In the genomic region with DNA sequence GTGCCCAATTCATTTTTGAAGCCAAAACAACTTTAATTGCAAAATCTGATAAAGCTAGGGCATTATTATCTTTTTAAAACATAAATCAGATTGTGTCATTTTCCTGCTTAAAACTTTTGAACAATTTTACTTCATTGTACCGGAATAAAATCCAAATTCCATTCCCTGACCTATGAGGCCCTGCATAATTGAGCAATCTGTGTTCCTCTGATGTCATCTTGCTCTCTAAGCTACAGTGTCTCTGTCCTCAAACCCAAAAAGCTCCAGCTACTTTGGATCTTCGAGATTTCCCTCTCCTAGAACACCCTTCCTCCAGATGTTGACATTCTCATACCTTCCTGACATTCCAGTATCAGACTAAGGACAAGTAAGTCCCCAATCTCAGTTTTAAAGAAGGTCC, we compare ENCODE assay signal across 28 cellular contexts.
"Had no signal": no experiment of that assay in that cellular context is flagged by ENCODE, and none has a peak within 500 bp of the region (broad histone marks: within the 10 kb centered on the region; RNA-seq: fewer than 3 reads in every experiment).

No MANE protein-coding gene starts in this region.

- H3K27ac Mint-ChIP-seq: dendritic cell treated with granulocyte-macrophage colony-stimulating factor and Interleukin-4, amounts not matched to agents 40 ng/mL and 50 ng/mL, for 4 days; effector memory CD8-positive, alpha-beta T cell; endodermal cell; immature natural killer cell; mesothelial cell of epicardium had no signal

- H3K4me1 Mint-ChIP-seq: endodermal cell, immature natural killer cell, mesothelial cell of epicardium, naive B cell had no signal

- H3K36me3 Mint-ChIP-seq: immature natural killer cell, mesothelial cell of epicardium, naive B cell had no signal

- H3K9me3 ChIP-seq: colonic mucosa, esophagus squamous epithelium, gastrocnemius medialis, heart left ventricle, left lung, lower lobe of right lung, mucosa of descending colon had no signal

- H3K27me3 ChIP-seq: colonic mucosa, esophagus squamous epithelium, gastrocnemius medialis, hepatocyte, left lung had no signal

- H3K4me2 ChIP-seq: hepatocyte had no signal

- H2AFZ ChIP-seq: hepatocyte had no signal

- H3K79me2 ChIP-seq: hepatocyte had no signal

- ATAC-seq: effector memory CD8-positive, alpha-beta T cell; esophagus mucosa; gastrocnemius medialis; heart left ventricle; left colon; left lung; left ventricle myocardium superior; lower lobe of right lung; mucosa of descending colon had no signal

- FAIRE-seq: endometrium, kidney had no signal

- H3K4me1 ChIP-seq: colonic mucosa, esophagus squamous epithelium, gastrocnemius medialis, heart left ventricle, left lung, lower lobe of right lung had no signal

- DNase-seq: colonic mucosa; cortex of kidney; effector CD8-positive, alpha-beta T cell; effector memory CD8-positive, alpha-beta T cell; endodermal cell; erythroblast; esophagus squamous epithelium; foreskin melanocyte; gastrocnemius medialis; heart left ventricle; hypothalamus; immature natural killer cell; islet precursor cell; kidney; kidney glomerular epithelial cell; left colon; left lung; left ventricle myocardium superior; lower lobe of right lung; mesenchymal stem cell; mucosa of descending colon; naive B cell had no signal

- H3K4me3 ChIP-seq: colonic mucosa, esophagus squamous epithelium, gastrocnemius medialis, heart left ventricle, hepatocyte, left lung, lower lobe of right lung, mucosa of descending colon had no signal

- H3K27ac ChIP-seq: colonic mucosa, epithelial cell of prostate, esophagus squamous epithelium, gastrocnemius medialis, heart left ventricle, hepatocyte, left lung, lower lobe of right lung had no signal

- H3K4me3 Mint-ChIP-seq: dendritic cell treated with granulocyte-macrophage colony-stimulating factor and Interleukin-4, amounts not matched to agents 40 ng/mL and 50 ng/mL, for 4 days; effector memory CD8-positive, alpha-beta T cell; endodermal cell; immature natural killer cell; mesothelial cell of epicardium; naive B cell had no signal

- H3K9me3 Mint-ChIP-seq: dendritic cell treated with granulocyte-macrophage colony-stimulating factor and Interleukin-4, amounts not matched to agents 40 ng/mL and 50 ng/mL, for 4 days; effector memory CD8-positive, alpha-beta T cell; endodermal cell; mesothelial cell of epicardium had no signal

- H3K36me3 ChIP-seq: colonic mucosa, esophagus squamous epithelium, gastrocnemius medialis, heart left ventricle, left lung, lower lobe of right lung had no signal

- H3K27me3 Mint-ChIP-seq: dendritic cell treated with granulocyte-macrophage colony-stimulating factor and Interleukin-4, amounts not matched to agents 40 ng/mL and 50 ng/mL, for 4 days had no signal
